19 cellular contexts compared by ENCODE assay signal in genomic region chr1:80540605-80541004, GRCh38.
"Had no signal": no experiment of that assay in that cellular context is flagged by ENCODE, and none has a peak within 500 bp of the region (broad histone marks: within the 10 kb centered on the region; RNA-seq: fewer than 3 reads in every experiment).

No MANE protein-coding gene starts in this region.

- H3K27me3 ChIP-seq: gastroesophageal sphincter, sigmoid colon, stomach, transverse colon had no signal

- H3K36me3 Mint-ChIP-seq: naive thymus-derived CD4-positive, alpha-beta T cell had no signal

- H3K4me1 ChIP-seq: gastroesophageal sphincter, left ventricle myocardium inferior, lower lobe of right lung, sigmoid colon, stomach, transverse colon had no signal

- H3K27ac ChIP-seq: gastroesophageal sphincter, left ventricle myocardium inferior, lower lobe of right lung, sigmoid colon, skin epidermis, stomach, thoracic aorta, transverse colon had no signal

- H3K4me1 Mint-ChIP-seq: immature natural killer cell; naive thymus-derived CD4-positive, alpha-beta T cell had no signal

- H3K4me3 Mint-ChIP-seq: immature natural killer cell; naive thymus-derived CD4-positive, alpha-beta T cell had no signal

- H3K36me3 ChIP-seq: gastroesophageal sphincter, left ventricle myocardium inferior, lower lobe of right lung, sigmoid colon, stomach, thoracic aorta, transverse colon had no signal

- H3K4me3 ChIP-seq: gastroesophageal sphincter, left ventricle myocardium inferior, lower lobe of right lung, sigmoid colon, skin epidermis, stomach, thoracic aorta, transverse colon had no signal

- H3K27ac Mint-ChIP-seq: immature natural killer cell; naive thymus-derived CD4-positive, alpha-beta T cell had no signal

- H3K9me3 ChIP-seq: gastroesophageal sphincter, left ventricle myocardium inferior, lower lobe of right lung, sigmoid colon, stomach, thoracic aorta, transverse colon had no signal

- H3K27me3 Mint-ChIP-seq: naive thymus-derived CD4-positive, alpha-beta T cell had no signal

- DNase-seq: effector memory CD4-positive, alpha-beta T cell; glutamatergic neuron; immature natural killer cell; kidney; left cardiac atrium; left ventricle myocardium inferior; lower lobe of right lung; mesendoderm; naive thymus-derived CD4-positive, alpha-beta T cell; posterior cingulate gyrus; sigmoid colon; stimulated activated CD4-positive, alpha-beta T cell treated with anti-CD3 and anti-CD28 coated beads, Interleukin-2, amount 100 ng/mL, for 24 hours; stimulated activated naive CD4-positive, alpha-beta T cell; stomach; substantia nigra; transverse colon had no signal
